In genomic region chr1:224245188-224245587, GRCh38 we compare ENCODE assay signal across 8 cellular contexts.
DNase-seq lines count a peak whose midpoint lies in the region; ATAC-seq, FAIRE-seq and TF ChIP-seq lines count a peak whose summit lies in the region.

No MANE protein-coding gene starts in this region.

- TF ChIP-seq EP300 in sigmoid colon (IDR thresholded peaks at IDR 0.05) = no peak

- no peak for TF ChIP-seq CTCF in fibroblast of mammary gland (conservative IDR thresholded peaks at IDR 0.05; ENCODE audit: control insufficient read depth, insufficient read depth, low read depth, low read length)
- TF ChIP-seq CTCF in sigmoid colon (IDR thresholded peaks at IDR 0.05) = no peak

- H3K27ac ChIP-seq in sigmoid colon = peak overlapping the region in 2 of 4 donors; percentile 17 to 49

- DNase-seq in CD1c-positive myeloid dendritic cell (ENCODE audit: extremely low spot score) (peak; percentile 77), SKM-1 (lab: John Stamatoyannopoulos, UW; ENCODE audit: unreplicated experiment) (peak; percentile 93), fibroblast of mammary gland (ENCODE audit: low read depth) (peak; percentile 17), sigmoid colon (peak; percentile 71), urothelium cell line (ENCODE audit: low spot score) (no peak)
- DNase-seq in stimulated activated CD4-positive, alpha-beta T cell treated with anti-CD3 and anti-CD28 coated beads, Interleukin-15, amount 100 ng/mL, for 24 hours = no peak

- peaks cover 0 to 52% (median 13%) of the 10 kb centered on the region in 4 donors for H3K36me3 ChIP-seq in sigmoid colon

- H3K4me1 ChIP-seq in sigmoid colon = peaks cover 0 to 4% (median 0%) of the 10 kb centered on the region in 4 donors

- FAIRE-seq in urothelium cell line (lab: Jason Lieb, UNC) = no peak

- no peak for TF ChIP-seq POLR2A in sigmoid colon (IDR thresholded peaks at IDR 0.05)

- 8 to 13% methylated on average over 1 of the region's 1 CpG for WGBS in sigmoid colon, 2 donors

- no peaks in the 10 kb centered on the region for H3K27me3 ChIP-seq in sigmoid colon

- ATAC-seq in HG02678 (IDR thresholded peaks at IDR 0.05; ENCODE audit: unreplicated experiment) = peak; percentile 57
- no peak for ATAC-seq in HG03025 (IDR thresholded peaks at IDR 0.05; ENCODE audit: low FRiP score, unreplicated experiment)

- H3K4me3 ChIP-seq in fibroblast of mammary gland (ENCODE audit: control insufficient read depth, low read depth, low read length) (no peak overlapping the region), sigmoid colon (no peak overlapping the region)

- intact Hi-C loops in sigmoid colon (cut with DNase I) = no loop called here

- no peaks in the 10 kb centered on the region for H3K9me3 ChIP-seq in sigmoid colon

Comparison
In these comparisons a context has a peak if more than half of its experiments do, and no peak if none do; other contexts are left out.
1. DNase-seq: peak in CD1c-positive myeloid dendritic cell (single experiment), SKM-1 (single experiment), fibroblast of mammary gland (single experiment) and sigmoid colon (single experiment); none in stimulated activated CD4-positive, alpha-beta T cell treated with anti-CD3 and anti-CD28 coated beads, Interleukin-15, amount 100 ng/mL, for 24 hours (single experiment) and urothelium cell line (single experiment).